ENCODE assay signal across 17 cellular contexts in the genomic region with DNA sequence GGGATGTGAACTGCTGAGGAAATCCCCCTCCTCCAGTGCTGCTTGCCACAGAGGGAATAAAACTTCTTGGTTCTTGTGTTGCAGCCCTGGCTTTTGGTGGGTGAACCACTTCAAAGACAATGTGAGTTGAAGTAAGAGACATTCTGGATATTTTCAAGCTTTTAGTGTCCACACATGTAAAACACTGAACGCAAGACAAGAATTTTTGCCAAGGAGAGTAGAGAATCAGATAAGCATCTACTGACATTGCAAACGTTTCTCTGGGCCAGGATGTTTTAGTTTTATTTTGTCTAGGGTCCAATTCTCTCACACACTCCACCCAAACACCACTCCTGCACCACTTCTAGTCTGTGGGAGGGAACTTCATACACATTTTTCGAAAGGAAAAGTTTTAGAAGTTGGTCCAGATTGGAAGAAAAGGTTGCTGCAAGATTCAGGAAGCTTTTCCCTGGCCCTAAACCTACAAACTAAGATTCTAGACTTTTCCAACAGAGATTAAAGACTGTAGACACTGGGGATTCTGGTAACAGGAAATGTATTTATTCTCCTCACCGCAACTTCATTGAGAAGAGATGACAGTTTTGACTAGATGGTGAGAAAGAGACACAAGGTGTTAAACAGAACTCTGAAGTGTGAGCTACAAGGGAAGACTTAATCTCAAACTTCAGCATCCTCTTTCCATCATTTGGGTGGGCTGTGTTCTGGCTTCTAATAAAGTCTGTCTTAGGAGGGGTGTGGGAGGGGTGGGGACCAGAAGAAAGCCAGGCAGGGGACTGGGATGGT. TPM values are rescaled to one million over a fixed set of nuclear protein-coding genes. Genes with fewer than 3 reads are reported as not detected.
A peak's percentile ranks its signal among the peaks of the same experiment; 100 is the strongest.
DNase-seq lines count a peak whose midpoint lies in the region; ATAC-seq and FAIRE-seq lines count a peak whose summit lies in the region.
"Had no signal": no experiment of that assay in that cellular context is flagged by ENCODE, and none has a peak within 500 bp of the region (broad histone marks: within the 10 kb centered on the region; RNA-seq: fewer than 3 reads in every experiment).

No MANE protein-coding gene starts in this region.

- H3K4me1 Mint-ChIP-seq in activated T-cell treated with anti-CD3 and anti-CD28 coated beads, Interleukin-2, amount 50 U/mL, for 4 hours (ENCODE audit: low read depth), result peaks cover 85% of the 10 kb centered on the region
- H3K4me1 Mint-ChIP-seq in T-cell, result peaks cover 75 to 84% (median 83%) of the 10 kb centered on the region in 3 donors
- H3K4me1 Mint-ChIP-seq in stimulated activated naive B cell treated with anti-CD40 and anti-IgM and Interleukin-4, amounts not matched to agents 10 μg/mL and 1 μg/mL and 100 μg/mL, for 72 hours, result peaks cover 0 to 2% of the 10 kb centered on the region in 2 donors

- no peaks in the 10 kb centered on the region for H3K27me3 Mint-ChIP-seq in activated T-cell treated with anti-CD3 and anti-CD28 coated beads, Interleukin-2, amount 50 U/mL, for 4 hours (ENCODE audit: low read depth)
- no peaks in the 10 kb centered on the region for H3K27me3 Mint-ChIP-seq in T-cell
- H3K27me3 Mint-ChIP-seq in stimulated activated naive B cell treated with anti-CD40 and anti-IgM and Interleukin-4, amounts not matched to agents 10 μg/mL and 1 μg/mL and 100 μg/mL, for 72 hours, result no peaks in the 10 kb centered on the region
- H3K27me3 Mint-ChIP-seq: dendritic cell treated with granulocyte-macrophage colony-stimulating factor and Interleukin-4, amounts not matched to agents 40 ng/mL and 50 ng/mL, for 4 days had no signal

- no peak for DNase-seq in activated T-cell treated with anti-CD3 and anti-CD28 coated beads, Interleukin-2, amount 50 U/mL, for 4 hours
- DNase-seq in activated T-cell treated with anti-CD3 and anti-CD28 coated beads for 4 hours, result no peak
- DNase-seq in T-cell, result no peak
- DNase-seq in stimulated activated naive B cell treated with anti-CD40 and anti-IgM and Interleukin-4, amounts not matched to agents 10 μg/mL and 1 μg/mL and 100 μg/mL, for 72 hours, result no peak
- no peak for DNase-seq in NCI-H2171 treated with DMSO at 0.1 percent for 48 hours (lab: John Stamatoyannopoulos, UW)
- DNase-seq in NCI-H748 (lab: John Stamatoyannopoulos, UW; ENCODE audit: unreplicated experiment), result no peak
- DNase-seq: Caco-2, GF-D8, NCI-H2029, NCI-H526 treated with DMSO at 0.1 percent for 48 hours had no signal

- peak; percentile 60 for FAIRE-seq in endometrium (lab: Jason Lieb, UNC)

- H3K4me3 Mint-ChIP-seq in activated T-cell treated with anti-CD3 and anti-CD28 coated beads, Interleukin-2, amount 50 U/mL, for 4 hours, result no peak overlapping the region
- H3K4me3 Mint-ChIP-seq in T-cell, result peak overlapping the region in 1 of 3 donors; percentile 22
- H3K4me3 Mint-ChIP-seq in stimulated activated naive B cell treated with anti-CD40 and anti-IgM and Interleukin-4, amounts not matched to agents 10 μg/mL and 1 μg/mL and 100 μg/mL, for 72 hours, result no peak overlapping the region
- H3K4me3 Mint-ChIP-seq: dendritic cell treated with granulocyte-macrophage colony-stimulating factor and Interleukin-4, amounts not matched to agents 40 ng/mL and 50 ng/mL, for 4 days had no signal

- peak; percentile 51 to 54 for ATAC-seq in activated T-cell treated with anti-CD3 and anti-CD28 coated beads, Interleukin-2, amount 50 U/mL, for 4 hours
- peak; percentile 46 to 58 (median 52) for ATAC-seq in T-cell (replicated peaks in 1 of 4)
- no peak for ATAC-seq in stimulated activated naive B cell treated with anti-CD40 and anti-IgM and Interleukin-4, amounts not matched to agents 10 μg/mL and 1 μg/mL and 100 μg/mL, for 72 hours (replicated peaks)
- no peak for ATAC-seq in HG02970 (IDR thresholded peaks at IDR 0.05; ENCODE audit: low FRiP score, unreplicated experiment)
- ATAC-seq: Panc1 had no signal

- H3K9me3 Mint-ChIP-seq in activated T-cell treated with anti-CD3 and anti-CD28 coated beads, Interleukin-2, amount 50 U/mL, for 4 hours, result peaks cover 3% of the 10 kb centered on the region
- no peaks in the 10 kb centered on the region for H3K9me3 Mint-ChIP-seq in T-cell
- H3K9me3 Mint-ChIP-seq in stimulated activated naive B cell treated with anti-CD40 and anti-IgM and Interleukin-4, amounts not matched to agents 10 μg/mL and 1 μg/mL and 100 μg/mL, for 72 hours, result no peaks in the 10 kb centered on the region
- H3K9me3 Mint-ChIP-seq: dendritic cell treated with granulocyte-macrophage colony-stimulating factor and Interleukin-4, amounts not matched to agents 40 ng/mL and 50 ng/mL, for 4 days had no signal

- CTCF ChIA-PET in T-cell (lab: Charles Lee), result interaction anchor here in 1 of 2 donors (0.6 to 1.5 kb wide), 7 partner anchors 9 to 65 kb away, joined by 3 to 7 read pairs (median 4); no protein-coding TSS in a partner anchor

- H3K36me3 Mint-ChIP-seq in activated T-cell treated with anti-CD3 and anti-CD28 coated beads, Interleukin-2, amount 50 U/mL, for 4 hours (ENCODE audit: insufficient read depth), result peaks cover 3% of the 10 kb centered on the region
- no peaks in the 10 kb centered on the region for H3K36me3 Mint-ChIP-seq in T-cell
- no peaks in the 10 kb centered on the region for H3K36me3 Mint-ChIP-seq in stimulated activated naive B cell treated with anti-CD40 and anti-IgM and Interleukin-4, amounts not matched to agents 10 μg/mL and 1 μg/mL and 100 μg/mL, for 72 hours

- POLR2A ChIA-PET in T-cell (lab: Charles Lee), result interaction anchor here (0.6 to 1.0 kb wide), 3 partner anchors 15 to 128 kb away, joined by 3 to 6 read pairs (median 5); no protein-coding TSS in a partner anchor

- H3K27ac Mint-ChIP-seq in T-cell, result peak overlapping the region; percentile 24 to 38
- H3K27ac Mint-ChIP-seq in stimulated activated naive B cell treated with anti-CD40 and anti-IgM and Interleukin-4, amounts not matched to agents 10 μg/mL and 1 μg/mL and 100 μg/mL, for 72 hours, result peak overlapping the region; percentile 47
- H3K27ac Mint-ChIP-seq: dendritic cell treated with granulocyte-macrophage colony-stimulating factor and Interleukin-4, amounts not matched to agents 40 ng/mL and 50 ng/mL, for 4 days had no signal

RNA-seq across cellular contexts. Expression of gene FASLG, which starts 16.1 kb away (rescaled TPM):
- 10 to 100 TPM; 30.3 to 51.8 (median 47.4) TPM for total RNA-seq in activated T-cell treated with anti-CD3 and anti-CD28 coated beads, Interleukin-2, amount 50 U/mL, for 4 hours
- total RNA-seq in T-cell, result 1 to 10 TPM in 4 of 5 donors, under 1 TPM in 1; 0.70 to 5.2 (median 3.4) TPM
- total RNA-seq: Caco-2, hepatocyte, pulmonary artery endothelial cell, thoracic aorta had no signal

Comparison
In these comparisons a context has a peak if more than half of its experiments do, and no peak if none do; other contexts are left out.
1. ATAC-seq: peak in activated T-cell treated with anti-CD3 and anti-CD28 coated beads, Interleukin-2, amount 50 U/mL, for 4 hours (2 of 2) and T-cell (4 of 4); none in stimulated activated naive B cell treated with anti-CD40 and anti-IgM and Interleukin-4, amounts not matched to agents 10 μg/mL and 1 μg/mL and 100 μg/mL, for 72 hours (0 of 2) and HG02970 (single experiment).
2. RNA of gene FASLG, which starts 16.1 kb away (total RNA-seq): 30.3 to 51.8 TPM in activated T-cell treated with anti-CD3 and anti-CD28 coated beads, Interleukin-2, amount 50 U/mL, for 4 hours; 0.70 to 5.2 TPM in T-cell; every median in the first group is over 4 times any median in the second.